ENCODE assay signal across 12 cellular contexts in the genomic region with DNA sequence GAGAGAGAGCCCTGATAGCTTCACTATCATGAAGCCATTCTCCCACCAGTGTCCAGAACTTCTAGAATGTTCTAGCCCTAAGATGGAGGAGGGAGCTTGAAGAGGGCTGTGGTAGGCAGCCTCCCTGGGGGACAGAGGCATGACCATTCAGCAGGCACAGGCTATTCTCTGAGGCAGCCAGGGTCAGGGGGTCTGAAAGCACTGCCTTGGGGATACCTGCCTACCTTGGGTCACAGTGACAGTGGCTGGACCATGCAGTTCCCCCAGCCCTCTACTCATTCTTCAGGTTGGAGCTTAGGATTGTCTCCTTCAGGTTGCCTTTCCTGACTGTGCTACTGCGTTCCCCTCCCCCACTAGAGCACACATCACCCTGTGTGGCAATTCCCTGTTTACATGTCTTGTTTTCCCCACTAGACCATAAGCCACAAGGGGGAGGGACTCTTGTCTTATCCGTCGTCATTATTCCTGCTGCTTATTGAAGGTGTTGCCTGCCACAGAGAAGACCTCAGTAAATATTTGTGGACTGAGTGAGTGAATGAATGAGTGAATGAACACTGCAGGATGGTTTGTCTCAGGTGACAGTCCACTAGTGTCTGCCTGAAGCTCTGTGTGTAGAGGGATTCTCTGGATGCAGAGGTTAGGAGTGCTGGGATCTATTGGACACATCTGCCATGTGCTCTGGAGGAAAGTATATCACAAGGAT. TPM values are rescaled to one million over a fixed set of nuclear protein-coding genes. Genes with fewer than 3 reads are reported as not detected.
DNase-seq lines count a peak whose midpoint lies in the region; ATAC-seq and TF ChIP-seq lines count a peak whose summit lies in the region.
"Had no signal": no experiment of that assay in that cellular context is flagged by ENCODE, and none has a peak within 500 bp of the region (broad histone marks: within the 10 kb centered on the region; RNA-seq: fewer than 3 reads in every experiment).

No MANE protein-coding gene starts in this region.

- peak; percentile 25 for DNase-seq in AG08396 (ENCODE audit: low spot score)
- DNase-seq in HCEC 1CT = peak; percentile 8
- DNase-seq in activated T-helper 2 cell treated with anti-CD3 and anti-CD28 coated beads, Interferon-gamma antibody, Interleukin-2, Interleukin-4, amounts not matched to agents 10 μg/mL and 5 μg/mL and 100 μg/mL, durations not matched to agents 14 hours and 24 hours and 36 hours (ENCODE audit: low spot score) = no peak
- DNase-seq in right lobe of liver = peak in 2 of 3 donors; percentile 55 to 71
- no peak for DNase-seq in ascending aorta (ENCODE audit: low spot score in 2 of 2)
- no peak for DNase-seq in MM.1S
- no peak for DNase-seq in stimulated activated CD4-positive, alpha-beta T cell treated with anti-CD3 and anti-CD28 coated beads, Interleukin-4, amount 100 ng/mL, for 1 hour
- DNase-seq: adrenal gland, esophagus squamous epithelium, left colon, MG63 had no signal

- H3K4me3 ChIP-seq in right lobe of liver (no peak overlapping the region), ascending aorta (no peak overlapping the region), MM.1S (ENCODE audit: low read length) (no peak overlapping the region)
- H3K4me3 ChIP-seq: adrenal gland, esophagus squamous epithelium, MG63 had no signal

- peak; percentile 85 to 86 (median 86) for ATAC-seq in right lobe of liver
- ATAC-seq in GM18909 (IDR thresholded peaks at IDR 0.05; ENCODE audit: poor library complexity, unreplicated experiment) = no peak
- ATAC-seq: left colon had no signal

- TF ChIP-seq CTCF in right lobe of liver (IDR thresholded peaks at IDR 0.05) (no peak), ascending aorta (IDR thresholded peaks at IDR 0.05) (no peak), MM.1S (IDR thresholded peaks at IDR 0.05; ENCODE audit: low read length) (no peak)

- 12% methylated on average over 2 of the region's 3 CpGs for WGBS in right lobe of liver (ENCODE audit: insufficient coverage, low coverage, low lambda C conversion rate, missing lambda C conversion rate)

- H3F3A ChIP-seq in MM.1S (ENCODE audit: insufficient read depth, low read length) = peaks cover 31% of the 10 kb centered on the region

- no peak overlapping the region for H3K4me3 Mint-ChIP-seq in activated T-helper 2 cell treated with anti-CD3 and anti-CD28 coated beads, Interferon-gamma antibody, Interleukin-2, Interleukin-4, amounts not matched to agents 10 μg/mL and 5 μg/mL and 100 μg/mL, durations not matched to agents 14 hours and 24 hours and 36 hours (ENCODE audit: low read depth)

- H3K9me2 ChIP-seq in MM.1S (replicated peaks; ENCODE audit: insufficient read depth, low read length) = no peaks in the 10 kb centered on the region

- no peak overlapping the region for H3K4me2 ChIP-seq in MM.1S (ENCODE audit: low read depth, low read length)

- H3K4me1 Mint-ChIP-seq in activated T-helper 2 cell treated with anti-CD3 and anti-CD28 coated beads, Interferon-gamma antibody, Interleukin-2, Interleukin-4, amounts not matched to agents 10 μg/mL and 5 μg/mL and 100 μg/mL, durations not matched to agents 14 hours and 24 hours and 36 hours (ENCODE audit: low read depth) = peaks cover 62% of the 10 kb centered on the region

- peaks cover 85% of the 10 kb centered on the region for H3K79me2 ChIP-seq in MM.1S (ENCODE audit: low read length)

- H4K20me1 ChIP-seq in MM.1S (ENCODE audit: insufficient read depth, low read length) = no peaks in the 10 kb centered on the region

- H3K27ac Mint-ChIP-seq in activated T-helper 2 cell treated with anti-CD3 and anti-CD28 coated beads, Interferon-gamma antibody, Interleukin-2, Interleukin-4, amounts not matched to agents 10 μg/mL and 5 μg/mL and 100 μg/mL, durations not matched to agents 14 hours and 24 hours and 36 hours = peak overlapping the region; percentile 96

- no peak overlapping the region for H2AFZ ChIP-seq in MM.1S (ENCODE audit: low read length)

- intact Hi-C loops in activated T-helper 2 cell treated with anti-CD3 and anti-CD28 coated beads, Interferon-gamma antibody, Interleukin-2, Interleukin-4, amounts not matched to agents 10 μg/mL and 5 μg/mL and 100 μg/mL, durations not matched to agents 14 hours and 24 hours and 36 hours (cut with micrococcal nuclease) = loop anchor here (2.0 kb wide), 1 partner anchor 43 kb away; no protein-coding TSS in a partner anchor
- intact Hi-C loops in right lobe of liver (cut with DNase I) (no loop called here), ascending aorta (cut with DNase I) (no loop called here)

- H3K27me3 ChIP-seq in right lobe of liver = no peaks in the 10 kb centered on the region
- no peaks in the 10 kb centered on the region for H3K27me3 ChIP-seq in ascending aorta
- H3K27me3 ChIP-seq in MM.1S (replicated peaks; ENCODE audit: insufficient read depth, low read length) = no peaks in the 10 kb centered on the region
- H3K27me3 ChIP-seq: adrenal gland, esophagus squamous epithelium, MG63 had no signal

- no peak for TF ChIP-seq POLR2A in right lobe of liver (IDR thresholded peaks at IDR 0.05)

- H3K36me3 Mint-ChIP-seq in activated T-helper 2 cell treated with anti-CD3 and anti-CD28 coated beads, Interferon-gamma antibody, Interleukin-2, Interleukin-4, amounts not matched to agents 10 μg/mL and 5 μg/mL and 100 μg/mL, durations not matched to agents 14 hours and 24 hours and 36 hours (ENCODE audit: low read depth) = peaks cover 85% of the 10 kb centered on the region

- H3K9me3 ChIP-seq in right lobe of liver = no peaks in the 10 kb centered on the region
- no peaks in the 10 kb centered on the region for H3K9me3 ChIP-seq in ascending aorta
- H3K9me3 ChIP-seq in MM.1S (replicated peaks; ENCODE audit: insufficient read depth, low read length) = no peaks in the 10 kb centered on the region
- H3K9me3 ChIP-seq: adrenal gland, esophagus squamous epithelium, MG63 had no signal

- H3K9ac ChIP-seq in MM.1S (ENCODE audit: low read length) = no peak overlapping the region

- peaks cover 0 to 49% (median 24%) of the 10 kb centered on the region in 4 donors for H3K4me1 ChIP-seq in right lobe of liver
- peaks cover 3 to 7% of the 10 kb centered on the region in 2 donors for H3K4me1 ChIP-seq in ascending aorta
- H3K4me1 ChIP-seq in MM.1S (ENCODE audit: low read length) = peaks cover 48% of the 10 kb centered on the region

- no peaks in the 10 kb centered on the region for H3K9me3 Mint-ChIP-seq in activated T-helper 2 cell treated with anti-CD3 and anti-CD28 coated beads, Interferon-gamma antibody, Interleukin-2, Interleukin-4, amounts not matched to agents 10 μg/mL and 5 μg/mL and 100 μg/mL, durations not matched to agents 14 hours and 24 hours and 36 hours

- H3K27ac ChIP-seq in right lobe of liver = peak overlapping the region; percentile 21 to 77 (median 71)
- no peak overlapping the region for H3K27ac ChIP-seq in ascending aorta
- H3K27ac ChIP-seq in MM.1S (ENCODE audit: low read length) = no peak overlapping the region
- H3K27ac ChIP-seq: adrenal gland had no signal

- H3K36me3 ChIP-seq in right lobe of liver (peaks cover 0 to 35% (median 15%) of the 10 kb centered on the region in 4 donors), ascending aorta (peaks cover 19 to 43% of the 10 kb centered on the region in 2 donors), MM.1S (replicated peaks; ENCODE audit: insufficient read depth, low read length) (no peaks in the 10 kb centered on the region)

- no peaks in the 10 kb centered on the region for H3K27me3 Mint-ChIP-seq in activated T-helper 2 cell treated with anti-CD3 and anti-CD28 coated beads, Interferon-gamma antibody, Interleukin-2, Interleukin-4, amounts not matched to agents 10 μg/mL and 5 μg/mL and 100 μg/mL, durations not matched to agents 14 hours and 24 hours and 36 hours (ENCODE audit: low read depth)

RNA-seq across cellular contexts. Expression of a gene that starts 5.2 kb away (rescaled TPM):
- 62.7 and 64.3 TPM in 2 replicates for total RNA-seq in activated T-helper 2 cell treated with anti-CD3 and anti-CD28 coated beads, Interferon-gamma antibody, Interleukin-2, Interleukin-4, amounts not matched to agents 10 μg/mL and 5 μg/mL and 100 μg/mL, durations not matched to agents 14 hours and 24 hours and 36 hours
- total RNA-seq in right lobe of liver (10 to 100 TPM in 5 of 6 experiments, 1 to 10 TPM in 1; 9.6 to 16.9 (median 14.1) TPM), ascending aorta (36.0 TPM)

RNA-seq across cellular contexts. Expression of a gene that starts 31.3 kb away (rescaled TPM):
- total RNA-seq in activated T-helper 2 cell treated with anti-CD3 and anti-CD28 coated beads, Interferon-gamma antibody, Interleukin-2, Interleukin-4, amounts not matched to agents 10 μg/mL and 5 μg/mL and 100 μg/mL, durations not matched to agents 14 hours and 24 hours and 36 hours = 0.32 and 0.62 TPM in 2 replicates
- total RNA-seq in right lobe of liver = 1 to 10 TPM in 3 of 6 experiments, not detected in 3; 2.2 to 2.5 (median 2.5) TPM
- 17.8 TPM for total RNA-seq in ascending aorta

RNA-seq across cellular contexts. Expression of a gene that starts 43.9 kb away (rescaled TPM):
- total RNA-seq in activated T-helper 2 cell treated with anti-CD3 and anti-CD28 coated beads, Interferon-gamma antibody, Interleukin-2, Interleukin-4, amounts not matched to agents 10 μg/mL and 5 μg/mL and 100 μg/mL, durations not matched to agents 14 hours and 24 hours and 36 hours = 19.4 and 20.1 TPM in 2 replicates
- total RNA-seq in right lobe of liver (10 to 100 TPM; 13.2 to 27.8 (median 19.2) TPM), ascending aorta (8.8 TPM)

RNA-seq across cellular contexts. Expression of a gene that starts 58.4 kb away (rescaled TPM):
- total RNA-seq in activated T-helper 2 cell treated with anti-CD3 and anti-CD28 coated beads, Interferon-gamma antibody, Interleukin-2, Interleukin-4, amounts not matched to agents 10 μg/mL and 5 μg/mL and 100 μg/mL, durations not matched to agents 14 hours and 24 hours and 36 hours = 36.0 and 43.1 TPM in 2 replicates
- total RNA-seq in right lobe of liver = 10 to 100 TPM in 4 of 6 experiments, 1 to 10 TPM in 2; 5.6 to 18.3 (median 15.3) TPM
- total RNA-seq in ascending aorta = 7.5 TPM

Comparison
In these comparisons a context has a peak if more than half of its experiments do, and no peak if none do; other contexts are left out.
1. DNase-seq: peak in AG08396 (single experiment), HCEC 1CT (single experiment) and right lobe of liver (2 of 3); none in activated T-helper 2 cell treated with anti-CD3 and anti-CD28 coated beads, Interferon-gamma antibody, Interleukin-2, Interleukin-4, amounts not matched to agents 10 μg/mL and 5 μg/mL and 100 μg/mL, durations not matched to agents 14 hours and 24 hours and 36 hours (single experiment), ascending aorta (0 of 2), MM.1S (single experiment) and stimulated activated CD4-positive, alpha-beta T cell treated with anti-CD3 and anti-CD28 coated beads, Interleukin-4, amount 100 ng/mL, for 1 hour (single experiment).
2. H3K27ac ChIP-seq: peak in right lobe of liver (3 of 3); none in ascending aorta (0 of 2) and MM.1S (single experiment).